In the genomic region with DNA sequence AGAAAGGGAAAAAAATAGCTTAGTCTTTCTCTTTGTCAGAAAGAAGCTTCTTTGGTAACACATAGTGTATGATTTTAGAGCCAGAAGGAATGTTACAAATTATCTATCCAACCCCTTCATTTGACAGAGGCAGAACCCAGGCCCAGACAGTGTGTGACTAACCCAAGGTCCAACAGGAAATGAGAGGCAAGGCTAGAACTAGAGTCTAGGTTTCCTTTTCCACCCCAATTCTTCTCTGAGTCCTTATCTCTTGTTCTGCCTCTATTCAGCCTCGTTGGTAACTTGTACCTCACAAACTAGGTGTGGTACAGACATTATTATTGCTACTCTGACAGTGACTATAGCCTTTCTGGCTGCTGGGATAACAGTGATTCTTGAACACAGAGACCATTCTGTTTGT, we compare ENCODE assay signal across 1 cellular context.
TF ChIP-seq lines count a peak whose summit lies in the region.

No MANE protein-coding gene starts in this region.

TF ChIP-seq in GM23338, 12 proteins besides CTCF, POLR2A, EP300 and RAD21:
- TF ChIP-seq, protein P1, sequence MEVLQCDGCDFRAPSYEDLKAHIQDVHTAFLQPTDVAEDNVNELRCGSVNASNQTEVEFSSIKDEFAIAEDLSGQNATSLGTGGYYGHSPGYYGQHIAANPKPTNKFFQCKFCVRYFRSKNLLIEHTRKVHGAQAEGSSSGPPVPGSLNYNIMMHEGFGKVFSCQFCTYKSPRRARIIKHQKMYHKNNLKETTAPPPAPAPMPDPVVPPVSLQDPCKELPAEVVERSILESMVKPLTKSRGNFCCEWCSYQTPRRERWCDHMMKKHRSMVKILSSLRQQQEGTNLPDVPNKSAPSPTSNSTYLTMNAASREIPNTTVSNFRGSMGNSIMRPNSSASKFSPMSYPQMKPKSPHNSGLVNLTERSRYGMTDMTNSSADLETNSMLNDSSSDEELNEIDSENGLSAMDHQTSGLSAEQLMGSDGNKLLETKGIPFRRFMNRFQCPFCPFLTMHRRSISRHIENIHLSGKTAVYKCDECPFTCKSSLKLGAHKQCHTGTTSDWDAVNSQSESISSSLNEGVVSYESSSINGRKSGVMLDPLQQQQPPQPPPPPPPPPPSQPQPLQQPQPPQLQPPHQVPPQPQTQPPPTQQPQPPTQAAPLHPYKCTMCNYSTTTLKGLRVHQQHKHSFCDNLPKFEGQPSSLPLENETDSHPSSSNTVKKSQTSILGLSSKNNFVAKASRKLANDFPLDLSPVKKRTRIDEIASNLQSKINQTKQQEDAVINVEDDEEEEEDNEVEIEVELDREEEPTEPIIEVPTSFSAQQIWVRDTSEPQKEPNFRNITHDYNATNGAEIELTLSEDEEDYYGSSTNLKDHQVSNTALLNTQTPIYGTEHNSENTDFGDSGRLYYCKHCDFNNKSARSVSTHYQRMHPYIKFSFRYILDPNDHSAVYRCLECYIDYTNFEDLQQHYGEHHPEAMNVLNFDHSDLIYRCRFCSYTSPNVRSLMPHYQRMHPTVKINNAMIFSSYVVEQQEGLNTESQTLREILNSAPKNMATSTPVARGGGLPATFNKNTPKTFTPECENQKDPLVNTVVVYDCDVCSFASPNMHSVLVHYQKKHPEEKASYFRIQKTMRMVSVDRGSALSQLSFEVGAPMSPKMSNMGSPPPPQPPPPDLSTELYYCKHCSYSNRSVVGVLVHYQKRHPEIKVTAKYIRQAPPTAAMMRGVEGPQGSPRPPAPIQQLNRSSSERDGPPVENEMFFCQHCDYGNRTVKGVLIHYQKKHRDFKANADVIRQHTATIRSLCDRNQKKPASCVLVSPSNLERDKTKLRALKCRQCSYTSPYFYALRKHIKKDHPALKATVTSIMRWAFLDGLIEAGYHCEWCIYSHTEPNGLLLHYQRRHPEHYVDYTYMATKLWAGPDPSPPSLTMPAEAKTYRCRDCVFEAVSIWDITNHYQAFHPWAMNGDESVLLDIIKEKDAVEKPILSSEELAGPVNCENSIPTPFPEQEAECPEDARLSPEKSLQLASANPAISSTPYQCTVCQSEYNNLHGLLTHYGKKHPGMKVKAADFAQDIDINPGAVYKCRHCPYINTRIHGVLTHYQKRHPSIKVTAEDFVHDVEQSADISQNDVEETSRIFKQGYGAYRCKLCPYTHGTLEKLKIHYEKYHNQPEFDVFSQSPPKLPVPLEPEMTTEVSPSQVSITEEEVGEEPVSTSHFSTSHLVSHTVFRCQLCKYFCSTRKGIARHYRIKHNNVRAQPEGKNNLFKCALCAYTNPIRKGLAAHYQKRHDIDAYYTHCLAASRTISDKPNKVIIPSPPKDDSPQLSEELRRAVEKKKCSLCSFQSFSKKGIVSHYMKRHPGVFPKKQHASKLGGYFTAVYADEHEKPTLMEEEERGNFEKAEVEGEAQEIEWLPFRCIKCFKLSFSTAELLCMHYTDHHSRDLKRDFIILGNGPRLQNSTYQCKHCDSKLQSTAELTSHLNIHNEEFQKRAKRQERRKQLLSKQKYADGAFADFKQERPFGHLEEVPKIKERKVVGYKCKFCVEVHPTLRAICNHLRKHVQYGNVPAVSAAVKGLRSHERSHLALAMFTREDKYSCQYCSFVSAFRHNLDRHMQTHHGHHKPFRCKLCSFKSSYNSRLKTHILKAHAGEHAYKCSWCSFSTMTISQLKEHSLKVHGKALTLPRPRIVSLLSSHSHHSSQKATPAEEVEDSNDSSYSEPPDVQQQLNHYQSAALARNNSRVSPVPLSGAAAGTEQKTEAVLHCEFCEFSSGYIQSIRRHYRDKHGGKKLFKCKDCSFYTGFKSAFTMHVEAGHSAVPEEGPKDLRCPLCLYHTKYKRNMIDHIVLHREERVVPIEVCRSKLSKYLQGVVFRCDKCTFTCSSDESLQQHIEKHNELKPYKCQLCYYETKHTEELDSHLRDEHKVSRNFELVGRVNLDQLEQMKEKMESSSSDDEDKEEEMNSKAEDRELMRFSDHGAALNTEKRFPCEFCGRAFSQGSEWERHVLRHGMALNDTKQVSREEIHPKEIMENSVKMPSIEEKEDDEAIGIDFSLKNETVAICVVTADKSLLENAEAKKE (CRISPR knock-in tag; IDR thresholded peaks at IDR 0.05): no peak
- TF ChIP-seq, protein P2, sequence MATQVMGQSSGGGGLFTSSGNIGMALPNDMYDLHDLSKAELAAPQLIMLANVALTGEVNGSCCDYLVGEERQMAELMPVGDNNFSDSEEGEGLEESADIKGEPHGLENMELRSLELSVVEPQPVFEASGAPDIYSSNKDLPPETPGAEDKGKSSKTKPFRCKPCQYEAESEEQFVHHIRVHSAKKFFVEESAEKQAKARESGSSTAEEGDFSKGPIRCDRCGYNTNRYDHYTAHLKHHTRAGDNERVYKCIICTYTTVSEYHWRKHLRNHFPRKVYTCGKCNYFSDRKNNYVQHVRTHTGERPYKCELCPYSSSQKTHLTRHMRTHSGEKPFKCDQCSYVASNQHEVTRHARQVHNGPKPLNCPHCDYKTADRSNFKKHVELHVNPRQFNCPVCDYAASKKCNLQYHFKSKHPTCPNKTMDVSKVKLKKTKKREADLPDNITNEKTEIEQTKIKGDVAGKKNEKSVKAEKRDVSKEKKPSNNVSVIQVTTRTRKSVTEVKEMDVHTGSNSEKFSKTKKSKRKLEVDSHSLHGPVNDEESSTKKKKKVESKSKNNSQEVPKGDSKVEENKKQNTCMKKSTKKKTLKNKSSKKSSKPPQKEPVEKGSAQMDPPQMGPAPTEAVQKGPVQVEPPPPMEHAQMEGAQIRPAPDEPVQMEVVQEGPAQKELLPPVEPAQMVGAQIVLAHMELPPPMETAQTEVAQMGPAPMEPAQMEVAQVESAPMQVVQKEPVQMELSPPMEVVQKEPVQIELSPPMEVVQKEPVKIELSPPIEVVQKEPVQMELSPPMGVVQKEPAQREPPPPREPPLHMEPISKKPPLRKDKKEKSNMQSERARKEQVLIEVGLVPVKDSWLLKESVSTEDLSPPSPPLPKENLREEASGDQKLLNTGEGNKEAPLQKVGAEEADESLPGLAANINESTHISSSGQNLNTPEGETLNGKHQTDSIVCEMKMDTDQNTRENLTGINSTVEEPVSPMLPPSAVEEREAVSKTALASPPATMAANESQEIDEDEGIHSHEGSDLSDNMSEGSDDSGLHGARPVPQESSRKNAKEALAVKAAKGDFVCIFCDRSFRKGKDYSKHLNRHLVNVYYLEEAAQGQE (IDR thresholded peaks at IDR 0.05; ENCODE audit: unreplicated experiment): no peak
- no peak for TF ChIP-seq EZH2 (IDR thresholded peaks at IDR 0.05; ENCODE audit: low read depth, unreplicated experiment)
- TF ChIP-seq CREB1 (CRISPR knock-in tag; IDR thresholded peaks at IDR 0.05; ENCODE audit: low read depth): no peak
- TF ChIP-seq ZNF114 (CRISPR knock-in tag; IDR thresholded peaks at IDR 0.05): no peak
- TF ChIP-seq, protein P3, sequence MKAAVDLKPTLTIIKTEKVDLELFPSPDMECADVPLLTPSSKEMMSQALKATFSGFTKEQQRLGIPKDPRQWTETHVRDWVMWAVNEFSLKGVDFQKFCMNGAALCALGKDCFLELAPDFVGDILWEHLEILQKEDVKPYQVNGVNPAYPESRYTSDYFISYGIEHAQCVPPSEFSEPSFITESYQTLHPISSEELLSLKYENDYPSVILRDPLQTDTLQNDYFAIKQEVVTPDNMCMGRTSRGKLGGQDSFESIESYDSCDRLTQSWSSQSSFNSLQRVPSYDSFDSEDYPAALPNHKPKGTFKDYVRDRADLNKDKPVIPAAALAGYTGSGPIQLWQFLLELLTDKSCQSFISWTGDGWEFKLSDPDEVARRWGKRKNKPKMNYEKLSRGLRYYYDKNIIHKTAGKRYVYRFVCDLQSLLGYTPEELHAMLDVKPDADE (IDR thresholded peaks at IDR 0.05): no peak
- TF ChIP-seq JUNB (IDR thresholded peaks at IDR 0.05; ENCODE audit: unreplicated experiment): no peak
- no peak for TF ChIP-seq NANOG (IDR thresholded peaks at IDR 0.05; ENCODE audit: borderline replicate concordance)
- no peak for TF ChIP-seq POLR2AphosphoS5 (IDR thresholded peaks at IDR 0.05; ENCODE audit: low read depth)
- no peak for TF ChIP-seq EZH2phosphoT487 (IDR thresholded peaks at IDR 0.05; ENCODE audit: unreplicated experiment)
- no peak for TF ChIP-seq STAT1 (IDR thresholded peaks at IDR 0.05; ENCODE audit: unreplicated experiment)
- no peak for TF ChIP-seq ZNF331 (CRISPR knock-in tag; IDR thresholded peaks at IDR 0.05; ENCODE audit: low read depth)
